23 cellular contexts compared by ENCODE assay signal in the genomic region with DNA sequence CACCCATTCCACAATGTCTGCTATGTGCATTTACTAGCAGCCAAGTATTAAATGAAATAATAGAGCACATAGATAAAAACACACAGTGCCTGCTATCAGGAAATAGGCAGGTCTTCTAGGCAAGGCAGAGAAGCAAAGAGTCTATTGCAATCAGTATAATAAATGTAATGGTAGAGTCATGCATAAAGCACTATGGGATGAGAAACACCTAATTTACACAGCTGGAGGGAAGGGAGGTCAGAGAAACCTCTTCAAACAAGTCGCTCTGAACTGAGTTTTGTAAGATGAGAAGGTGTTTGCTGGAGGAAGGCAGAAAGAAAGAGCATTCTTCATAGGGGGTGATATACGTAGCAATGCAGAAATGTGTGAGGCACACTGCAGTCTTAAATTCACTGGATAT.
"Had no signal": no experiment of that assay in that cellular context is flagged by ENCODE, and none has a peak within 500 bp of the region (broad histone marks: within the 10 kb centered on the region; RNA-seq: fewer than 3 reads in every experiment).

No MANE protein-coding gene starts in this region.

- H3K4me3 ChIP-seq: ascending aorta, cardiac muscle cell, colonic mucosa, tibial nerve had no signal

- H3K27ac ChIP-seq: ascending aorta, cardiac muscle cell, colonic mucosa, tibial nerve had no signal

- H3K27me3 ChIP-seq: ascending aorta, cardiac muscle cell, colonic mucosa, tibial nerve had no signal

- H3K4me1 ChIP-seq: ascending aorta, colonic mucosa, tibial nerve had no signal

- H3K36me3 ChIP-seq: ascending aorta, cardiac muscle cell, colonic mucosa, tibial nerve had no signal

- DNase-seq: activated CD4-positive, alpha-beta T cell treated with anti-CD3 and anti-CD28 coated beads for 36 hours; activated CD4-positive, CD25-positive, alpha-beta regulatory T cell; activated CD8-positive, alpha-beta memory T cell treated with anti-CD3 and anti-CD28 coated beads, Interleukin-2, amount 10 ng/mL, durations not matched to agents 7 days and 5 days; activated CD8-positive, alpha-beta T cell treated with anti-CD3 and anti-CD28 coated beads, Interleukin-2, amount 10 ng/mL, durations not matched to agents 7 days and 5 days; activated effector memory CD4-positive, alpha-beta T cell treated with anti-CD3 and anti-CD28 coated beads, Interleukin-2, amount 50 U/mL, for 16 hours; activated naive CD4-positive, alpha-beta T cell treated with anti-CD3 and anti-CD28 coated beads for 36 hours; activated naive CD8-positive, alpha-beta T cell treated with anti-CD3 and anti-CD28 coated beads, Interleukin-2, amount 10 ng/mL, durations not matched to agents 7 days and 5 days; cerebellar nuclear complex; colonic mucosa; effector CD8-positive, alpha-beta T cell; immature natural killer cell; kidney; left colon; mesenchymal stem cell; natural killer cell; posterior cingulate gyrus; right cardiac atrium; stimulated activated CD4-positive, alpha-beta T cell treated with anti-CD3 and anti-CD28 coated beads, Interleukin-15, amount 100 ng/mL, for 24 hours; stimulated activated CD4-positive, alpha-beta T cell treated with anti-CD3 and anti-CD28 coated beads, Interleukin-2, amount 100 ng/mL, for 24 hours; stimulated activated naive B cell treated with anti-CD40 and anti-IgM and Interleukin-4, amounts not matched to agents 10 μg/mL and 1 μg/mL and 100 μg/mL, for 72 hours had no signal

- ATAC-seq: activated CD4-positive, alpha-beta T cell treated with anti-CD3 and anti-CD28 coated beads for 36 hours; activated CD8-positive, alpha-beta memory T cell treated with anti-CD3 and anti-CD28 coated beads, Interleukin-2, amount 10 ng/mL, durations not matched to agents 7 days and 5 days; activated CD8-positive, alpha-beta T cell treated with anti-CD3 and anti-CD28 coated beads, Interleukin-2, amount 10 ng/mL, durations not matched to agents 7 days and 5 days; natural killer cell; right cardiac atrium; stimulated activated naive B cell treated with anti-CD40 and anti-IgM and Interleukin-4, amounts not matched to agents 10 μg/mL and 1 μg/mL and 100 μg/mL, for 72 hours had no signal

- H3K9me3 ChIP-seq: ascending aorta, colonic mucosa, tibial nerve had no signal
